12 cellular contexts compared by ENCODE assay signal in genomic region chr1:25645641-25646400, GRCh38. TPM values are rescaled to one million over a fixed set of nuclear protein-coding genes. Genes with fewer than 3 reads are reported as not detected.
DNase-seq lines count a peak whose midpoint lies in the region; ATAC-seq and TF ChIP-seq lines count a peak whose summit lies in the region.
"Had no signal": no experiment of that assay in that cellular context is flagged by ENCODE, and none has a peak within 500 bp of the region (broad histone marks: within the 10 kb centered on the region; RNA-seq: fewer than 3 reads in every experiment).

No MANE protein-coding gene starts in this region.

- no peaks in the 10 kb centered on the region for H3K79me2 ChIP-seq in SK-N-SH (ENCODE audit: insufficient read depth)

- peaks cover 65% of the 10 kb centered on the region for H3K36me3 Mint-ChIP-seq in CD4-positive, alpha-beta T cell (ENCODE audit: low read depth)
- peaks cover 0 to 36% (median 6%) of the 10 kb centered on the region in 3 donors for H3K36me3 Mint-ChIP-seq in naive thymus-derived CD8-positive, alpha-beta T cell
- H3K36me3 Mint-ChIP-seq: neural progenitor cell had no signal

- H3K9ac ChIP-seq in SK-N-SH, result no peak overlapping the region
- H3K9ac ChIP-seq: neural progenitor cell had no signal

- ATAC-seq in CD4-positive, alpha-beta T cell (ENCODE audit: poor library complexity), result no peak
- no peak for ATAC-seq in naive thymus-derived CD8-positive, alpha-beta T cell

- H3K4me3 ChIP-seq in SK-N-SH (ENCODE audit: low read depth in 2 of 2, low read length in 1 of 2), result no peak overlapping the region
- H3K4me3 ChIP-seq: neural progenitor cell had no signal

- no peaks in the 10 kb centered on the region for H3K36me3 ChIP-seq in SK-N-SH (replicated peaks in 1 of 2; ENCODE audit: control insufficient read depth in 1 of 2, insufficient read depth in 2 of 2, low read length in 1 of 2)
- H3K36me3 ChIP-seq: neural progenitor cell had no signal

- no peak overlapping the region for H3K27ac ChIP-seq in CD4-positive, alpha-beta T cell (ENCODE audit: low read depth, low read length)
- no peak overlapping the region for H3K27ac ChIP-seq in SK-N-SH (ENCODE audit: low read depth in 2 of 2, low read length in 1 of 2)
- H3K27ac ChIP-seq: neural progenitor cell had no signal

- intact Hi-C loops in CD4-positive, alpha-beta T cell (cut with DNase I, micrococcal nuclease), result no loop called here

- H4K20me1 ChIP-seq in SK-N-SH (ENCODE audit: insufficient read depth), result no peaks in the 10 kb centered on the region

- no peak overlapping the region for H3K4me2 ChIP-seq in SK-N-SH
- H3K4me2 ChIP-seq: neural progenitor cell had no signal

- H3K4me3 Mint-ChIP-seq in CD4-positive, alpha-beta T cell, result peak overlapping the region; percentile 12
- H3K4me3 Mint-ChIP-seq in naive thymus-derived CD8-positive, alpha-beta T cell, result peak overlapping the region in 2 of 10 donors; percentile 30 to 38
- H3K4me3 Mint-ChIP-seq: activated naive CD4-positive, alpha-beta T cell treated with anti-CD3 and anti-CD28 coated beads for 36 hours; neural progenitor cell had no signal

- 80% methylated on average over 23 of the region's 23 CpGs for WGBS in SK-N-SH (ENCODE audit: low lambda C conversion rate)

- no peak for TF ChIP-seq EP300 in SK-N-SH (IDR thresholded peaks at IDR 0.05; ENCODE audit: borderline replicate concordance in 1 of 2, low read depth in 1 of 2, low read length in 1 of 2)

- H2AFZ ChIP-seq in SK-N-SH (ENCODE audit: low read depth), result no peak overlapping the region
- H2AFZ ChIP-seq: neural progenitor cell had no signal

- no peaks in the 10 kb centered on the region for H3K27me3 Mint-ChIP-seq in CD4-positive, alpha-beta T cell
- H3K27me3 Mint-ChIP-seq in naive thymus-derived CD8-positive, alpha-beta T cell, result peaks cover 0 to 5% (median 0%) of the 10 kb centered on the region in 5 donors

- peak overlapping the region; percentile 82 for H3K27ac Mint-ChIP-seq in CD4-positive, alpha-beta T cell
- H3K27ac Mint-ChIP-seq in naive thymus-derived CD8-positive, alpha-beta T cell, result peak overlapping the region in 6 of 10 donors; percentile 32 to 72 (median 65)
- H3K27ac Mint-ChIP-seq: activated naive CD4-positive, alpha-beta T cell treated with anti-CD3 and anti-CD28 coated beads for 36 hours; neural progenitor cell had no signal

- no peaks in the 10 kb centered on the region; a peak in 1 of 4 replicates for H3K4me1 ChIP-seq in SK-N-SH (ENCODE audit: control insufficient read depth in 1 of 2, insufficient read depth in 2 of 2, low read depth in 1 of 2, low read length in 1 of 2)

- no peaks in the 10 kb centered on the region for H3K9me2 ChIP-seq in SK-N-SH

- peaks cover 87% of the 10 kb centered on the region for H3K4me1 Mint-ChIP-seq in CD4-positive, alpha-beta T cell (ENCODE audit: low read depth)
- H3K4me1 Mint-ChIP-seq in naive thymus-derived CD8-positive, alpha-beta T cell, result peaks cover 28 to 89% (median 77%) of the 10 kb centered on the region in 4 donors

- TF ChIP-seq CTCF in CD4-positive, alpha-beta T cell (IDR thresholded peaks at IDR 0.05), result no peak
- no peak for TF ChIP-seq CTCF in SK-N-SH (IDR thresholded peaks at IDR 0.05)

- DNase-seq in CD4-positive, alpha-beta T cell, result no peak
- peak; percentile 78 for DNase-seq in NCI-H1105 (lab: John Stamatoyannopoulos, UW)
- peak; percentile 2 for DNase-seq in NCI-H524 treated with DMSO at 0.1 percent for 48 hours (lab: John Stamatoyannopoulos, UW)
- peak in 1 of 10 donors; percentile 3 for DNase-seq in naive thymus-derived CD8-positive, alpha-beta T cell
- DNase-seq in NCI-H1048 (lab: John Stamatoyannopoulos, UW), result no peak
- DNase-seq in NCI-H748 (lab: John Stamatoyannopoulos, UW; ENCODE audit: unreplicated experiment), result no peak
- DNase-seq in SK-N-SH, result no peak
- DNase-seq: activated CD4-positive, alpha-beta T cell treated with anti-CD3 and anti-CD28 coated beads for 48 hours; activated naive CD4-positive, alpha-beta T cell treated with anti-CD3 and anti-CD28 coated beads for 36 hours; effector memory CD4-positive, alpha-beta T cell; NCI-H2171 treated with DMSO at 0.1 percent for 48 hours had no signal

- no peak for TF ChIP-seq RAD21 in SK-N-SH (IDR thresholded peaks at IDR 0.05; ENCODE audit: low read length)

- H3K27me3 ChIP-seq in CD4-positive, alpha-beta T cell (ENCODE audit: control insufficient read depth, insufficient read depth, low read length), result no peaks in the 10 kb centered on the region
- H3K27me3 ChIP-seq in SK-N-SH (ENCODE audit: insufficient read depth), result peaks cover 20% of the 10 kb centered on the region; the same call in 1 of the 2 replicates
- H3K27me3 ChIP-seq: neural progenitor cell had no signal

- H3F3A ChIP-seq in SK-N-SH (replicated peaks; ENCODE audit: insufficient read depth), result no peaks in the 10 kb centered on the region

- CTCF ChIA-PET in CD4-positive, alpha-beta T cell (lab: Charles Lee), result no interaction called here
- CTCF ChIA-PET in SK-N-SH (lab: Yijun Ruan, JAX), result no interaction called here

- no peaks in the 10 kb centered on the region for H3K9me3 Mint-ChIP-seq in CD4-positive, alpha-beta T cell
- no peaks in the 10 kb centered on the region for H3K9me3 Mint-ChIP-seq in naive thymus-derived CD8-positive, alpha-beta T cell
- H3K9me3 Mint-ChIP-seq: activated naive CD4-positive, alpha-beta T cell treated with anti-CD3 and anti-CD28 coated beads for 36 hours; neural progenitor cell had no signal

- POLR2A ChIA-PET in CD4-positive, alpha-beta T cell (lab: Charles Lee), result interaction anchor here (0.8 to 1.5 kb wide), 4 partner anchors 14 to 29 kb away, joined by 3 to 5 read pairs (median 4); no protein-coding TSS in a partner anchor
- POLR2A ChIA-PET in naive thymus-derived CD8-positive, alpha-beta T cell (lab: Charles Lee), result interaction anchor here (0.6 to 7.9 kb wide), 3 partner anchors 25 to 98 kb away, joined by 3 to 91 read pairs (median 3); no protein-coding TSS in a partner anchor
- POLR2A ChIA-PET in SK-N-SH (lab: Yijun Ruan, JAX), result no interaction called here

- H3K9me3 ChIP-seq in CD4-positive, alpha-beta T cell (ENCODE audit: control insufficient read depth, low read length), result no peaks in the 10 kb centered on the region
- no peaks in the 10 kb centered on the region for H3K9me3 ChIP-seq in SK-N-SH

TF ChIP-seq in SK-N-SH, 30 proteins besides CTCF, POLR2A, EP300 and RAD21:
- TF ChIP-seq RCOR1 (IDR thresholded peaks at IDR 0.05; ENCODE audit: low read length), result no peak
- TF ChIP-seq MEF2A (IDR thresholded peaks at IDR 0.05; ENCODE audit: borderline replicate concordance, low read depth), result no peak
- TF ChIP-seq RXRA (IDR thresholded peaks at IDR 0.05; ENCODE audit: borderline replicate concordance, low read depth), result no peak
- TF ChIP-seq MAX (IDR thresholded peaks at IDR 0.05; ENCODE audit: low read depth), result no peak
- no peak for TF ChIP-seq SIN3A (IDR thresholded peaks at IDR 0.05; ENCODE audit: borderline replicate concordance, low read depth, low read length)
- no peak for TF ChIP-seq MXI1 (IDR thresholded peaks at IDR 0.05; ENCODE audit: low read depth, low read length)
- no peak for TF ChIP-seq USF1 (IDR thresholded peaks at IDR 0.05; ENCODE audit: borderline replicate concordance, low read depth)
- no peak for TF ChIP-seq CHD2 (IDR thresholded peaks at IDR 0.05; ENCODE audit: low read length, partially characterized antibody)
- TF ChIP-seq EZH2phosphoT487 (IDR thresholded peaks at IDR 0.05; ENCODE audit: borderline replicate concordance, low read depth), result no peak
- TF ChIP-seq FOXM1 (IDR thresholded peaks at IDR 0.05; ENCODE audit: low read depth), result no peak
- no peak for TF ChIP-seq SMC3 (IDR thresholded peaks at IDR 0.05; ENCODE audit: low read depth, low read length)
- no peak for TF ChIP-seq JUND (IDR thresholded peaks at IDR 0.05)
- TF ChIP-seq NFIC (IDR thresholded peaks at IDR 0.05; ENCODE audit: borderline replicate concordance), result no peak
- TF ChIP-seq TEAD4 (IDR thresholded peaks at IDR 0.05; ENCODE audit: borderline replicate concordance, insufficient read depth), result no peak

RNA-seq across cellular contexts. Expression of gene MAN1C1, which starts 29.2 kb away (rescaled TPM):
- 10 to 100 TPM; 44.4 to 46.9 TPM for total RNA-seq in CD4-positive, alpha-beta T cell
- 10 to 100 TPM; 46.0 to 47.2 TPM for total RNA-seq in naive thymus-derived CD8-positive, alpha-beta T cell
- 10 to 100 TPM; 11.3 to 48.3 (median 11.7) TPM for polyA plus RNA-seq in naive thymus-derived CD8-positive, alpha-beta T cell
- 0.20 and 0.26 TPM in 2 replicates for polyA plus RNA-seq in SK-N-SH (2012; rRNA removed)
- 0.21 and 0.32 TPM in 2 replicates for polyA plus RNA-seq in SK-N-SH (2012; cell fraction: cytosol; rRNA removed)
- polyA plus RNA-seq in SK-N-SH (2012; cell fraction: nucleus; rRNA removed), result 0.25 and 0.27 TPM in 2 replicates

Comparison
In these comparisons a context has a peak if more than half of its experiments do, and no peak if none do; other contexts are left out.
1. DNase-seq: peak in NCI-H1105 (single experiment) and NCI-H524 treated with DMSO at 0.1 percent for 48 hours (single experiment); none in CD4-positive, alpha-beta T cell (0 of 10), NCI-H1048 (single experiment), NCI-H748 (single experiment) and SK-N-SH (single experiment).